Comparison of ENCODE assay signal across 14 cellular contexts in the genomic region with DNA sequence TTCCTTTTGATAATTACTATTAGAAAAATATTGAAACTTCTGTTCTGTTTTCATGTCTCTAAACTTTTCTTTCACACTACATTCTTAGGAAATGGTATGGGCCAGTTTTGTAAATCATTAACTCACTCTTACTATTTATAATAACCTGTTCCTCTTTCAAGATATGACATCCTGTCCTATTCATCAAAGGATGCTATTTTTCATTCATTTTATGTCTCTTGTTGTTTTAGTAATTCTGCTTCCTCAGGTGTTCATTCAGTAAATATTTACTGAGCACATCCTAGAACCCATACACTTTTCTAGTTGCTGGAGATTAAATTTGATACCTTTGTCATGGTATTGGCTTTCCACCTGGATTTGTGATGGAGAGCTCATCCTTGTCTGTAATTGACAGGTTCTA. TPM values are rescaled to one million over a fixed set of nuclear protein-coding genes. Genes with fewer than 3 reads are reported as not detected.
A peak's percentile ranks its signal among the peaks of the same experiment; 100 is the strongest.
DNase-seq lines count a peak whose midpoint lies in the region; ATAC-seq lines count a peak whose summit lies in the region.
"Had no signal": no experiment of that assay in that cellular context is flagged by ENCODE, and none has a peak within 500 bp of the region (broad histone marks: within the 10 kb centered on the region; RNA-seq: fewer than 3 reads in every experiment).

No MANE protein-coding gene starts in this region.

- DNase-seq in GM19238 (ENCODE audit: insufficient read length, low spot score) = peak; percentile 15
- peak; percentile 19 for DNase-seq in renal cortical epithelial cell (ENCODE audit: low read depth)
- DNase-seq in COLO829 (ENCODE audit: low spot score) = no peak
- DNase-seq in GF-D8 (lab: John Stamatoyannopoulos, UW) = no peak
- DNase-seq in NCI-H2107 treated with DMSO at 0.1 percent for 48 hours (lab: John Stamatoyannopoulos, UW; ENCODE audit: unreplicated experiment) = no peak
- DNase-seq: COR-L47, MG63, spleen had no signal

- ATAC-seq in GM21786 (IDR thresholded peaks at IDR 0.05; ENCODE audit: unreplicated experiment) = peak; percentile 65
- ATAC-seq in HG03342 (IDR thresholded peaks at IDR 0.05; ENCODE audit: unreplicated experiment) = peak; percentile 50
- ATAC-seq: activated naive CD4-positive, alpha-beta T cell treated with anti-CD3 and anti-CD28 coated beads, Interleukin-2, amount 50 U/mL, for 72 hours; Right ventricle myocardium inferior had no signal

RNA-seq across cellular contexts. Expression of a gene that starts 58.0 kb away (rescaled TPM):
- 14.6 and 17.3 TPM in 2 replicates for total RNA-seq in renal cortical epithelial cell
- total RNA-seq: activated naive CD4-positive, alpha-beta T cell treated with anti-CD3 and anti-CD28 coated beads, Interleukin-2, amount 50 U/mL, for 72 hours; cardiac septum; lung microvascular endothelial cell had no signal

Comparison
In these comparisons a context has a peak if more than half of its experiments do, and no peak if none do; other contexts are left out.
1. DNase-seq: peak in GM19238 (single experiment) and renal cortical epithelial cell (single experiment); none in COLO829 (single experiment), GF-D8 (single experiment) and NCI-H2107 treated with DMSO at 0.1 percent for 48 hours (single experiment).